1 cellular context compared by ENCODE assay signal in genomic region chr9:122092611-122093506, GRCh38.
TF ChIP-seq lines count a peak whose summit lies in the region.

Gene TTLL11, minus strand, starts transcription at chr9:122093308. Its CDS starts 160 bp downstream, at chr9:122093148.

TF ChIP-seq in HepG2, 621 proteins besides CTCF, POLR2A, EP300 and RAD21 (continued from another document and continues in another):
- TF ChIP-seq ARID5B (CRISPR knock-in tag; IDR thresholded peaks at IDR 0.05) (peak; percentile 55), CC2D1A (CRISPR knock-in tag; IDR thresholded peaks at IDR 0.05) (no peak), ONECUT2 (CRISPR knock-in tag; IDR thresholded peaks at IDR 0.05) (no peak), GTF3A (CRISPR knock-in tag; conservative IDR thresholded peaks at IDR 0.05) (0 out of 2 replicates have a peak, but pooled peaks have one; percentile 60), FOXK1 (CRISPR knock-in tag; IDR thresholded peaks at IDR 0.05; ENCODE audit: borderline replicate concordance, low read depth) (peak; percentile 85; the same call in 1 of the 2 replicates), PITX1 (CRISPR knock-in tag; IDR thresholded peaks at IDR 0.05) (0 out of 2 replicates have a peak, but pooled peaks have one; percentile 46), ZUFSP (CRISPR knock-in tag; IDR thresholded peaks at IDR 0.05; ENCODE audit: borderline replicate concordance) (no peak), ZNF747 (CRISPR knock-in tag; IDR thresholded peaks at IDR 0.05; ENCODE audit: borderline replicate concordance) (no peak; the same call in 1 of the 2 replicates), PRPF4 (IDR thresholded peaks at IDR 0.05; ENCODE audit: low read depth, low read length, poor library complexity, severe bottlenecking) (no peak), GFI1 (CRISPR knock-in tag; IDR thresholded peaks at IDR 0.05; ENCODE audit: borderline replicate concordance) (no peak), NR2F6 (IDR thresholded peaks at IDR 0.05) (no peak), NR2F6 (CRISPR knock-in tag; IDR thresholded peaks at IDR 0.05) (peak; percentile 47; the same call in 1 of the 2 replicates), ZNF224 (CRISPR knock-in tag; IDR thresholded peaks at IDR 0.05) (no peak), HNRNPK (IDR thresholded peaks at IDR 0.05; ENCODE audit: low read depth, low read length, poor library complexity, severe bottlenecking) (no peak), ZNF576 (CRISPR knock-in tag; IDR thresholded peaks at IDR 0.05) (no peak), MIER2 (CRISPR knock-in tag; IDR thresholded peaks at IDR 0.05) (peak; percentile 78), BRCA1 (CRISPR knock-in tag; IDR thresholded peaks at IDR 0.05) (no peak), ATRX (CRISPR knock-in tag; IDR thresholded peaks at IDR 0.05; ENCODE audit: borderline replicate concordance) (no peak), REXO4 (CRISPR knock-in tag; IDR thresholded peaks at IDR 0.05; ENCODE audit: borderline replicate concordance) (no peak), ZNF83 (CRISPR knock-in tag; IDR thresholded peaks at IDR 0.05; ENCODE audit: borderline replicate concordance) (no peak), ADNP (CRISPR knock-in tag; IDR thresholded peaks at IDR 0.05) (no peak), ZNF329 (CRISPR knock-in tag; IDR thresholded peaks at IDR 0.05; ENCODE audit: low read depth) (peak; percentile 89), ZSCAN31 (CRISPR knock-in tag; IDR thresholded peaks at IDR 0.05; ENCODE audit: low read depth) (0 out of 2 replicates have a peak, but pooled peaks have one; percentile 42), KAT8 (CRISPR knock-in tag; IDR thresholded peaks at IDR 0.05) (peak; percentile 82), THAP8 (CRISPR knock-in tag; IDR thresholded peaks at IDR 0.05; ENCODE audit: borderline replicate concordance) (no peak), HOXA7 (CRISPR knock-in tag; IDR thresholded peaks at IDR 0.05) (no peak), THRA (CRISPR knock-in tag; IDR thresholded peaks at IDR 0.05; ENCODE audit: borderline replicate concordance) (peak; percentile 44; the same call in 1 of the 2 replicates), SPEN (CRISPR knock-in tag; IDR thresholded peaks at IDR 0.05; ENCODE audit: low read depth) (peak; percentile 90), MED13 (CRISPR knock-in tag; IDR thresholded peaks at IDR 0.05) (no peak; the same call in 1 of the 2 replicates), HDAC2 (CRISPR knock-in tag; IDR thresholded peaks at IDR 0.05) (peak; percentile 78; the same call in 1 of the 2 replicates), ZNF124 (CRISPR knock-in tag; IDR thresholded peaks at IDR 0.05) (no peak), PRMT3 (CRISPR knock-in tag; IDR thresholded peaks at IDR 0.05; ENCODE audit: borderline replicate concordance, low read depth) (0 out of 2 replicates have a peak, but pooled peaks have one; percentile 64), ZNF362 (CRISPR knock-in tag; IDR thresholded peaks at IDR 0.05; ENCODE audit: borderline replicate concordance) (no peak), HOXA5 (CRISPR knock-in tag; IDR thresholded peaks at IDR 0.05) (peak; percentile 35; the same call in 1 of the 2 replicates), ZNF598 (CRISPR knock-in tag; IDR thresholded peaks at IDR 0.05; ENCODE audit: borderline replicate concordance) (no peak; the same call in 1 of the 2 replicates), ZNF724P (CRISPR knock-in tag; IDR thresholded peaks at IDR 0.05; ENCODE audit: borderline replicate concordance) (no peak), ZNF800 (CRISPR knock-in tag; IDR thresholded peaks at IDR 0.05) (no peak), SNAI1 (CRISPR knock-in tag; IDR thresholded peaks at IDR 0.05; ENCODE audit: borderline replicate concordance) (no peak), PCBP1 (IDR thresholded peaks at IDR 0.05; ENCODE audit: borderline replicate concordance, low read depth, low read length) (no peak), ZNF276 (CRISPR knock-in tag; IDR thresholded peaks at IDR 0.05; ENCODE audit: low read depth) (no peak), ZMAT3 (CRISPR knock-in tag; conservative IDR thresholded peaks at IDR 0.05) (0 out of 2 replicates have a peak, but pooled peaks have one; percentile 11), ZBTB33 (CRISPR knock-in tag; IDR thresholded peaks at IDR 0.05) (peak; percentile 25; the same call in 1 of the 2 replicates), KMT2A (CRISPR knock-in tag; IDR thresholded peaks at IDR 0.05) (peak; percentile 80), ZNF281 (CRISPR knock-in tag; IDR thresholded peaks at IDR 0.05; ENCODE audit: borderline replicate concordance) (0 out of 2 replicates have a peak, but pooled peaks have one; percentile 15), SRY (CRISPR knock-in tag; IDR thresholded peaks at IDR 0.05) (peak; percentile 83; the same call in 1 of the 2 replicates), RFX3 (CRISPR knock-in tag; IDR thresholded peaks at IDR 0.05) (0 out of 2 replicates have a peak, but pooled peaks have one; percentile 27), ZNF205 (CRISPR knock-in tag; IDR thresholded peaks at IDR 0.05) (peak; percentile 95), FOXO1 (CRISPR knock-in tag; IDR thresholded peaks at IDR 0.05) (peak; percentile 54)
